Comparison of ENCODE assay signal across 20 cellular contexts in the genomic region with DNA sequence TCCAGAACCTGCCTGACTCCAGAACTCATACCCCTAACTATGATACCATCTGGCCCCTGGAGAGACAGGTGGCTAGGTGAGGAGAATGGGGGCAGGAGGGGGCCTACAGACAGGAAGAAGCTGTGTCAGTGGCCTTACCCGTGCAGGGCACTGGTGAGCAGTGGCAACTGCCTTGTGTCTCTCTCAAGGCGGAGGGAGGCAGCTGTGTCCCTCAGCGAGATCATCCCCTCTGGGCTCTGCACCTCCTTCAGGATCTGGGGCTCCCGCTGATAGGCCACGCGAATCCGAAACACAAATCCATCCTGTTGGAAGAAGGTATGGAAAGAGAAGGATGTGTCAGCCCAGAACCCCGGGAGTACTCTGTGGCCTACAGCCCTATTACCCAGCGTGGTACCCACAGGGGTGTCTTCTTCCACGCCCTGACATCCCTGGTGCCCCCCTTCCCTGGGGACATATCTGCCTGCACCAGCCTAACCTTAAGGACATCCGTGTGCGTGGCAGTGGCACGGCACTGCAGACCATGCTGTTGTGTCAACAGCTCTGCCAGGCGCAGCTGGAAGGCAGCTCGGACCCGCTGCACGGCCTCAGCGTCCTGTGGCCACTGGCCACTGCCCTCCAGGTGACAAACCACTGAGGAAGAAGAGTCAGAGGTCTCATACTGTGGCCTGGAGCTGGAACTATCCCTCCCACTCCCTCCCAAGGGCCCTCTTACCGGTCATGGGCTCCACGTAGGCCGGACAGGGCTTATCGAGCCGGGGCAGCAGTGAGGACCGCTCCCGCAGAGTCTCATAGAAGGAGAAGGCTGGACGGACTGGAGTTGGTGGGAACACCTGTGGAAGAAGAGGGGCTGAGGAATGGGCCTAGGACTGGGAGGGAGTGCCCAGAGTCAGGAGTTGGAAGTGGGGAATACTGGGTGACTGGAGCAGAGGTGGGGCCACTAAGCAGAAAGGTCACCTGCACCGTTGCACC. TPM values are rescaled to one million over a fixed set of nuclear protein-coding genes. Genes with fewer than 3 reads are reported as not detected.
DNase-seq lines count a peak whose midpoint lies in the region; ATAC-seq and TF ChIP-seq lines count a peak whose summit lies in the region.
"Had no signal": no experiment of that assay in that cellular context is flagged by ENCODE, and none has a peak within 500 bp of the region (broad histone marks: within the 10 kb centered on the region; RNA-seq: fewer than 3 reads in every experiment).

No MANE protein-coding gene starts in this region.

- POLR2A ChIA-PET in CD8-positive, alpha-beta T cell (lab: Charles Lee), result interaction anchor here (1.1 to 3.5 kb wide), 7 partner anchors 8 to 91 kb away, joined by 5 to 18 read pairs (median 10); a partner anchor contains a TSS
- POLR2A ChIA-PET in T-cell (lab: Charles Lee), result no interaction called here

- no peak overlapping the region for H3K4me3 Mint-ChIP-seq in CD8-positive, alpha-beta T cell
- no peak overlapping the region for H3K4me3 Mint-ChIP-seq in activated CD8-positive, alpha-beta memory T cell treated with anti-CD3 and anti-CD28 coated beads, Interleukin-2, amount 10 ng/mL, durations not matched to agents 7 days and 5 days
- no peak overlapping the region for H3K4me3 Mint-ChIP-seq in T-cell
- H3K4me3 Mint-ChIP-seq: central memory CD8-positive, alpha-beta T cell; natural killer cell had no signal

- no peak overlapping the region for H2AFZ ChIP-seq in neuronal stem cell (ENCODE audit: low read length)
- H2AFZ ChIP-seq: GM23248, parathyroid adenoma had no signal

- no peak overlapping the region for H2BK12ac ChIP-seq in neuronal stem cell (ENCODE audit: low read length)

- H3K27me3 Mint-ChIP-seq in CD8-positive, alpha-beta T cell (ENCODE audit: low read depth), result no peaks in the 10 kb centered on the region
- no peaks in the 10 kb centered on the region for H3K27me3 Mint-ChIP-seq in activated CD8-positive, alpha-beta memory T cell treated with anti-CD3 and anti-CD28 coated beads, Interleukin-2, amount 10 ng/mL, durations not matched to agents 7 days and 5 days
- no peaks in the 10 kb centered on the region for H3K27me3 Mint-ChIP-seq in T-cell
- H3K27me3 Mint-ChIP-seq: central memory CD8-positive, alpha-beta T cell had no signal

- no peaks in the 10 kb centered on the region for H3K27me3 ChIP-seq in CD8-positive, alpha-beta T cell (ENCODE audit: insufficient read depth, low read length)
- no peaks in the 10 kb centered on the region for H3K27me3 ChIP-seq in neuronal stem cell (ENCODE audit: control insufficient read depth in 3 of 3, insufficient read depth in 3 of 3, low read depth in 1 of 3, low read length in 3 of 3)
- H3K27me3 ChIP-seq: MG63, testis had no signal

- peaks cover 2% of the 10 kb centered on the region for H3K79me1 ChIP-seq in neuronal stem cell (ENCODE audit: low read depth, low read length)

- no peak for ATAC-seq in CD8-positive, alpha-beta T cell
- peak; percentile 31 for ATAC-seq in activated CD8-positive, alpha-beta memory T cell treated with anti-CD3 and anti-CD28 coated beads, Interleukin-2, amount 10 ng/mL, durations not matched to agents 7 days and 5 days
- ATAC-seq in HG02610 (IDR thresholded peaks at IDR 0.05; ENCODE audit: unreplicated experiment) (no peak), T-cell (replicated peaks in 1 of 4) (no peak)

- H3K36me3 ChIP-seq in CD8-positive, alpha-beta T cell (ENCODE audit: insufficient read depth, low read length), result peaks cover 84% of the 10 kb centered on the region
- H3K36me3 ChIP-seq in neuronal stem cell (replicated peaks in 1 of 2; ENCODE audit: control insufficient read depth in 2 of 2, insufficient read depth in 2 of 2, low read length in 2 of 2), result peaks cover 77 to 96% of the 10 kb centered on the region in 2 donors

- DNase-seq in activated effector memory CD4-positive, alpha-beta T cell treated with anti-CD3 and anti-CD28 coated beads, Interleukin-2, amount 50 U/mL, for 16 hours, result peak; percentile 57
- no peak for DNase-seq in activated effector memory CD4-positive, alpha-beta T cell treated with Interleukin-2 at 50 U/mL for 16 hours
- DNase-seq in CD8-positive, alpha-beta T cell, result no peak
- no peak for DNase-seq in activated CD8-positive, alpha-beta memory T cell treated with anti-CD3 and anti-CD28 coated beads, Interleukin-2, amount 10 ng/mL, durations not matched to agents 7 days and 5 days
- DNase-seq in neuronal stem cell (ENCODE audit: low spot score) (no peak), NCI-H2107 (lab: John Stamatoyannopoulos, UW) (no peak), T-cell (no peak)
- DNase-seq: foreskin melanocyte, GDM1, kidney glomerular epithelial cell, NCI-H1436 treated with DMSO at 0.1 percent for 48 hours had no signal

- no peak overlapping the region for H3K4ac ChIP-seq in neuronal stem cell (ENCODE audit: low read length)

- no peak overlapping the region for H2BK15ac ChIP-seq in neuronal stem cell (ENCODE audit: low read length)

- H3K9me3 ChIP-seq in CD8-positive, alpha-beta T cell (ENCODE audit: low read length), result no peaks in the 10 kb centered on the region
- H3K9me3 ChIP-seq in neuronal stem cell (replicated peaks in 1 of 2; ENCODE audit: control insufficient read depth in 2 of 2, insufficient read depth in 1 of 2, low read depth in 1 of 2, low read length in 2 of 2), result no peaks in the 10 kb centered on the region
- H3K9me3 ChIP-seq: MG63, testis had no signal

- no peak overlapping the region for H3K18ac ChIP-seq in neuronal stem cell (ENCODE audit: low read length)

- no peak for TF ChIP-seq CTCF in CD8-positive, alpha-beta T cell (IDR thresholded peaks at IDR 0.05)

- H3K4me3 ChIP-seq in CD8-positive, alpha-beta T cell (ENCODE audit: low read depth, low read length), result no peak overlapping the region
- H3K4me3 ChIP-seq in neuronal stem cell (ENCODE audit: low read length in 2 of 2), result peak overlapping the region in 1 of 2 donors; percentile 36
- H3K4me3 ChIP-seq: GM23248, MG63, testis had no signal

- H3K36me3 Mint-ChIP-seq in CD8-positive, alpha-beta T cell, result peaks cover 95% of the 10 kb centered on the region
- peaks cover 22% of the 10 kb centered on the region for H3K36me3 Mint-ChIP-seq in activated CD8-positive, alpha-beta memory T cell treated with anti-CD3 and anti-CD28 coated beads, Interleukin-2, amount 10 ng/mL, durations not matched to agents 7 days and 5 days
- peaks cover 68% of the 10 kb centered on the region for H3K36me3 Mint-ChIP-seq in T-cell
- H3K36me3 Mint-ChIP-seq: natural killer cell had no signal

- H3K23ac ChIP-seq in neuronal stem cell (ENCODE audit: low read depth, low read length, poor library complexity), result peak overlapping the region; percentile 29

- H3K9ac ChIP-seq in neuronal stem cell (ENCODE audit: low read depth, low read length, poor library complexity), result peak overlapping the region; percentile 76
- H3K9ac ChIP-seq: GM23248, parathyroid adenoma had no signal

- H3K14ac ChIP-seq in neuronal stem cell (ENCODE audit: low read length), result no peak overlapping the region

- no peak overlapping the region for H3K4me2 ChIP-seq in neuronal stem cell (ENCODE audit: insufficient read depth, low read length, poor library complexity, severe bottlenecking)

- H2AK5ac ChIP-seq in neuronal stem cell (ENCODE audit: low read depth, low read length), result peak overlapping the region; percentile 90

- no peak overlapping the region for H3K27ac ChIP-seq in CD8-positive, alpha-beta T cell (ENCODE audit: low read depth, low read length)
- no peak overlapping the region for H3K27ac ChIP-seq in neuronal stem cell (replicated peaks; ENCODE audit: low read length)
- H3K27ac ChIP-seq: C4-2B, GM23248, parathyroid adenoma, testis had no signal

- H2BK5ac ChIP-seq in neuronal stem cell (ENCODE audit: low read length), result no peak overlapping the region

- no peak overlapping the region for H4K91ac ChIP-seq in neuronal stem cell (ENCODE audit: low read depth, low read length, poor library complexity)

- intact Hi-C loops in CD8-positive, alpha-beta T cell (cut with DNase I, micrococcal nuclease), result loop anchor here (1.0 to 5.0 kb wide), 5 partner anchors 19 to 179 kb away; a partner anchor contains a TSS

- CTCF ChIA-PET in CD8-positive, alpha-beta T cell (lab: Charles Lee), result interaction anchor here (0.8 to 13.0 kb wide), 17 partner anchors 8 to 294 kb away, joined by 3 to 194 read pairs (median 7); a partner anchor contains a TSS
- CTCF ChIA-PET in activated CD8-positive, alpha-beta memory T cell treated with anti-CD3 and anti-CD28 coated beads, Interleukin-2, amount 10 ng/mL, durations not matched to agents 7 days and 5 days (lab: Charles Lee), result interaction anchor here (0.8 to 18.1 kb wide), 26 partner anchors 8 to 179 kb away, joined by 3 to 233 read pairs (median 6); a partner anchor contains a TSS
- CTCF ChIA-PET in T-cell (lab: Charles Lee), result interaction anchor here (0.5 to 4.5 kb wide), 28 partner anchors 8 to 608 kb away, joined by 3 to 27 read pairs (median 5); a partner anchor contains a TSS

- WGBS in neuronal stem cell (ENCODE audit: extremely low coverage in 2 of 2, insufficient read length in 2 of 2, insufficient replicate concordance in 1 of 2), 2 donors, result no CpG with 5 or more reads among the region's 27 CpGs

- H4K8ac ChIP-seq in neuronal stem cell (ENCODE audit: low read depth, low read length), result no peak overlapping the region

- H2BK120ac ChIP-seq in neuronal stem cell (ENCODE audit: low read depth, low read length), result no peak overlapping the region

- peaks cover 4% of the 10 kb centered on the region for H3K4me1 Mint-ChIP-seq in CD8-positive, alpha-beta T cell (ENCODE audit: low read depth)
- H3K4me1 Mint-ChIP-seq in activated CD8-positive, alpha-beta memory T cell treated with anti-CD3 and anti-CD28 coated beads, Interleukin-2, amount 10 ng/mL, durations not matched to agents 7 days and 5 days, result peaks cover 1% of the 10 kb centered on the region
- peaks cover 0 to 10% (median 9%) of the 10 kb centered on the region in 3 donors for H3K4me1 Mint-ChIP-seq in T-cell
- H3K4me1 Mint-ChIP-seq: central memory CD8-positive, alpha-beta T cell had no signal

- no peaks in the 10 kb centered on the region for H3K9me3 Mint-ChIP-seq in CD8-positive, alpha-beta T cell
- H3K9me3 Mint-ChIP-seq in activated CD8-positive, alpha-beta memory T cell treated with anti-CD3 and anti-CD28 coated beads, Interleukin-2, amount 10 ng/mL, durations not matched to agents 7 days and 5 days (ENCODE audit: low read depth), result no peaks in the 10 kb centered on the region
- H3K9me3 Mint-ChIP-seq in T-cell, result no peaks in the 10 kb centered on the region
- H3K9me3 Mint-ChIP-seq: central memory CD8-positive, alpha-beta T cell; natural killer cell had no signal

- H3K4me1 ChIP-seq in CD8-positive, alpha-beta T cell (ENCODE audit: insufficient read depth, low read length), result no peaks in the 10 kb centered on the region
- no peaks in the 10 kb centered on the region for H3K4me1 ChIP-seq in neuronal stem cell (ENCODE audit: control insufficient read depth in 2 of 2, insufficient read depth in 1 of 2, low read depth in 1 of 2, low read length in 2 of 2)
- H3K4me1 ChIP-seq: parathyroid adenoma, testis had no signal

- peak overlapping the region; percentile 22 for H3K27ac Mint-ChIP-seq in CD8-positive, alpha-beta T cell
- no peak overlapping the region for H3K27ac Mint-ChIP-seq in activated CD8-positive, alpha-beta memory T cell treated with anti-CD3 and anti-CD28 coated beads, Interleukin-2, amount 10 ng/mL, durations not matched to agents 7 days and 5 days
- peak overlapping the region in 1 of 2 donors; percentile 39 for H3K27ac Mint-ChIP-seq in T-cell
- H3K27ac Mint-ChIP-seq: natural killer cell had no signal

RNA-seq across cellular contexts. Expression of a gene that starts 7.8 kb away (rescaled TPM):
- 10 to 100 TPM; 41.8 to 42.3 TPM for total RNA-seq in CD8-positive, alpha-beta T cell
- 10 to 100 TPM; 34.3 to 43.1 TPM for total RNA-seq in activated CD8-positive, alpha-beta memory T cell treated with anti-CD3 and anti-CD28 coated beads, Interleukin-2, amount 10 ng/mL, durations not matched to agents 7 days and 5 days
- 10.4 TPM for polyA plus RNA-seq in neuronal stem cell (2013, experiment 1 of 2)
- polyA plus RNA-seq in neuronal stem cell (2013, experiment 2 of 2), result 10.7 TPM
- total RNA-seq in T-cell, result 10 to 100 TPM; 35.1 to 57.6 (median 47.1) TPM

RNA-seq across cellular contexts. Expression of a gene that starts 18.5 kb away (rescaled TPM):
- 10 to 100 TPM; 48.0 to 50.3 TPM for total RNA-seq in CD8-positive, alpha-beta T cell
- total RNA-seq in activated CD8-positive, alpha-beta memory T cell treated with anti-CD3 and anti-CD28 coated beads, Interleukin-2, amount 10 ng/mL, durations not matched to agents 7 days and 5 days, result 10 to 100 TPM in 1 of 2 experiments, 1 to 10 TPM in 1; 2.8 to 10.4 TPM
- polyA plus RNA-seq in neuronal stem cell (2013, experiment 1 of 2), result 0.96 TPM
- 1.1 TPM for polyA plus RNA-seq in neuronal stem cell (2013, experiment 2 of 2)
- total RNA-seq in T-cell, result 100 to 1,000 TPM in 3 of 5 donors, 10 to 100 TPM in 2; 85.7 to 130 (median 111) TPM
- total RNA-seq: GM23248, SK-MEL-5 had no signal

RNA-seq across cellular contexts. Expression of a gene that starts 58.2 kb away (rescaled TPM):
- total RNA-seq in CD8-positive, alpha-beta T cell, result not detected
- under 1 TPM; 0.33 to 0.79 TPM for total RNA-seq in activated CD8-positive, alpha-beta memory T cell treated with anti-CD3 and anti-CD28 coated beads, Interleukin-2, amount 10 ng/mL, durations not matched to agents 7 days and 5 days
- 20.4 TPM for polyA plus RNA-seq in neuronal stem cell (2013, experiment 1 of 2)
- 22.5 TPM for polyA plus RNA-seq in neuronal stem cell (2013, experiment 2 of 2)
- 1 to 10 TPM in 3 of 5 donors, under 1 TPM in 1, not detected in 1; 0.76 to 2.6 (median 1.9) TPM for total RNA-seq in T-cell

Comparison
In these comparisons a context has a peak if more than half of its experiments do, and no peak if none do; other contexts are left out.
1. RNA of a gene that starts 18.5 kb away (total RNA-seq): 85.7 to 130 TPM in T-cell and 48.0 to 50.3 TPM in CD8-positive, alpha-beta T cell; 2.8 to 10.4 TPM in activated CD8-positive, alpha-beta memory T cell treated with anti-CD3 and anti-CD28 coated beads, Interleukin-2, amount 10 ng/mL, durations not matched to agents 7 days and 5 days; every median in the first group is over 4 times any median in the second.